21 cellular contexts compared by ENCODE assay signal in the genomic region with DNA sequence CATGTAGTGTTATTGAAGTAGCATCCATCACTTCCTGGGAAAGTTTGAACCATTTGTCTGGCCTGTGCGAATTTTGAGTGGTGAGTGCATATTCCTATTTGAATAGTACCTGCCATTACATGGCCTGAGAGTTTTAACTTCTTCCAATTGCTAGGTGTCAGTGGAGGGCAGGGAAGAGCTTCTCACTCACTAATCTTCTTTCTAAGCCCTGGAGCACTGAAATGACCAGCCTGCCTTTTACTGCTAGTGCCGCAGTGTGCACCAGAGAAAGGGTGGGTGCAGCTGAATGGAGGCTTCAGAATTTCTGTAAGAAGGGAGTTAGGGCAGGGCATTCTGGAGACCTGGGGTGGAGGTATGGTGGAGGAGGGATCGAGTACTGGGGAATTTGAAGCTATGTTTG. TPM values are rescaled to one million over a fixed set of nuclear protein-coding genes. Genes with fewer than 3 reads are reported as not detected.
DNase-seq lines count a peak whose midpoint lies in the region; ATAC-seq and TF ChIP-seq lines count a peak whose summit lies in the region.
"Had no signal": no experiment of that assay in that cellular context is flagged by ENCODE, and none has a peak within 500 bp of the region (broad histone marks: within the 10 kb centered on the region; RNA-seq: fewer than 3 reads in every experiment).

No MANE protein-coding gene starts in this region.

- H3K27me3 ChIP-seq in neutrophil = no peaks in the 10 kb centered on the region
- no peaks in the 10 kb centered on the region for H3K27me3 ChIP-seq in CD8-positive, alpha-beta T cell (ENCODE audit: insufficient read depth, low read length)
- H3K27me3 ChIP-seq: spleen had no signal

- no peaks in the 10 kb centered on the region for H3K36me3 Mint-ChIP-seq in HFFc6 (ENCODE audit: low read depth)
- H3K36me3 Mint-ChIP-seq in CD8-positive, alpha-beta T cell = peaks cover 30% of the 10 kb centered on the region

- no peak for ATAC-seq in CD8-positive, alpha-beta T cell

- no peaks in the 10 kb centered on the region for H3K9me3 ChIP-seq in neutrophil
- H3K9me3 ChIP-seq in CD8-positive, alpha-beta T cell (ENCODE audit: low read length) = no peaks in the 10 kb centered on the region
- H3K9me3 ChIP-seq: spleen had no signal

- intact Hi-C loops in CD8-positive, alpha-beta T cell (cut with DNase I, micrococcal nuclease) = no loop called here
- intact Hi-C loops in cardiac septum (cut with DNase I) = no loop called here

- DNase-seq in HFFc6 = no peak
- DNase-seq in epithelial cell of prostate (ENCODE audit: low read depth, low spot score) = no peak
- DNase-seq in CD8-positive, alpha-beta T cell = no peak
- no peak for DNase-seq in NCI-H446 treated with DMSO at 0.1 percent for 48 hours (lab: John Stamatoyannopoulos, UW)
- DNase-seq in cardiac septum (ENCODE audit: low spot score) = no peak
- no peak for DNase-seq in T1000 (lab: John Stamatoyannopoulos, UW)
- DNase-seq: activated CD4-positive, alpha-beta memory T cell treated with anti-CD3 and anti-CD28 coated beads, Interleukin-2, amount 10 ng/mL, durations not matched to agents 7 days and 5 days; activated effector memory CD4-positive, alpha-beta T cell treated with anti-CD3 and anti-CD28 coated beads, Interleukin-2, amount 50 U/mL, for 16 hours; activated T-cell treated with anti-CD3 and anti-CD28 coated beads for 4 hours; C1 segment of cervical spinal cord; hippocampal formation; KG1; NCI-H187; NCI-H69; nucleus accumbens; spleen; stimulated activated CD4-positive, alpha-beta T cell treated with anti-CD3 and anti-CD28 coated beads, Interleukin-4, amount 100 ng/mL, for 1 hour; stimulated activated naive CD4-positive, alpha-beta T cell treated with Interleukin-2 at 50 U/mL for 16 hours had no signal

- POLR2A ChIA-PET in CD8-positive, alpha-beta T cell (lab: Charles Lee) = interaction anchor here (0.6 kb wide), 1 partner anchor 937 kb away, joined by 3 read pairs; no protein-coding TSS in a partner anchor

- no peak overlapping the region for H3K4me3 Mint-ChIP-seq in HFFc6
- H3K4me3 Mint-ChIP-seq in CD8-positive, alpha-beta T cell = no peak overlapping the region
- H3K4me3 Mint-ChIP-seq: activated CD4-positive, alpha-beta memory T cell treated with anti-CD3 and anti-CD28 coated beads, Interleukin-2, amount 10 ng/mL, durations not matched to agents 7 days and 5 days had no signal

- H3K27ac ChIP-seq in 22Rv1 = peak overlapping the region; percentile 61
- peak overlapping the region; percentile 85 for H3K27ac ChIP-seq in epithelial cell of prostate
- peak overlapping the region; percentile 40 for H3K27ac ChIP-seq in neutrophil
- H3K27ac ChIP-seq in CD8-positive, alpha-beta T cell (ENCODE audit: low read depth, low read length) = no peak overlapping the region

- peaks cover 42% of the 10 kb centered on the region for H3K4me1 Mint-ChIP-seq in HFFc6 (ENCODE audit: low read depth)
- H3K4me1 Mint-ChIP-seq in CD8-positive, alpha-beta T cell (ENCODE audit: low read depth) = no peaks in the 10 kb centered on the region
- H3K4me1 Mint-ChIP-seq: activated CD4-positive, alpha-beta memory T cell treated with anti-CD3 and anti-CD28 coated beads, Interleukin-2, amount 10 ng/mL, durations not matched to agents 7 days and 5 days had no signal

- peaks cover 35% of the 10 kb centered on the region for H3K36me3 ChIP-seq in neutrophil
- no peaks in the 10 kb centered on the region for H3K36me3 ChIP-seq in CD8-positive, alpha-beta T cell (ENCODE audit: insufficient read depth, low read length)

- no peak overlapping the region for H3K4me3 ChIP-seq in neutrophil (ENCODE audit: low read depth in 1 of 2, low read length in 1 of 2)
- H3K4me3 ChIP-seq in CD8-positive, alpha-beta T cell (ENCODE audit: low read depth, low read length) = no peak overlapping the region
- H3K4me3 ChIP-seq: lung, spleen had no signal

- H3K27ac Mint-ChIP-seq in HFFc6 = peak overlapping the region; percentile 34; the same call in 1 of the 2 replicates
- H3K27ac Mint-ChIP-seq in CD8-positive, alpha-beta T cell = no peak overlapping the region
- H3K27ac Mint-ChIP-seq: activated CD4-positive, alpha-beta memory T cell treated with anti-CD3 and anti-CD28 coated beads, Interleukin-2, amount 10 ng/mL, durations not matched to agents 7 days and 5 days had no signal

- no peaks in the 10 kb centered on the region for H3K9me3 Mint-ChIP-seq in HFFc6
- no peaks in the 10 kb centered on the region for H3K9me3 Mint-ChIP-seq in CD8-positive, alpha-beta T cell
- H3K9me3 Mint-ChIP-seq: activated CD4-positive, alpha-beta memory T cell treated with anti-CD3 and anti-CD28 coated beads, Interleukin-2, amount 10 ng/mL, durations not matched to agents 7 days and 5 days had no signal

- H3K27me3 Mint-ChIP-seq in HFFc6 (ENCODE audit: insufficient read depth) = peaks cover 2% of the 10 kb centered on the region; the same call in 1 of the 2 replicates
- no peaks in the 10 kb centered on the region for H3K27me3 Mint-ChIP-seq in CD8-positive, alpha-beta T cell (ENCODE audit: low read depth)
- H3K27me3 Mint-ChIP-seq: activated CD4-positive, alpha-beta memory T cell treated with anti-CD3 and anti-CD28 coated beads, Interleukin-2, amount 10 ng/mL, durations not matched to agents 7 days and 5 days had no signal

- CTCF ChIA-PET in CD8-positive, alpha-beta T cell (lab: Charles Lee) = no interaction called here

- TF ChIP-seq CTCF in 22Rv1 (IDR thresholded peaks at IDR 0.05) = no peak
- TF ChIP-seq CTCF in HFFc6 (IDR thresholded peaks at IDR 0.05) = no peak
- TF ChIP-seq CTCF in neutrophil (IDR thresholded peaks at IDR 0.05) = no peak
- no peak for TF ChIP-seq CTCF in CD8-positive, alpha-beta T cell (IDR thresholded peaks at IDR 0.05)

- H3K4me1 ChIP-seq in neutrophil (ENCODE audit: control insufficient read depth in 1 of 2, insufficient read depth in 1 of 2, low read depth in 1 of 2, low read length in 1 of 2) = peaks cover 37 to 40% of the 10 kb centered on the region in 2 experiments
- no peaks in the 10 kb centered on the region for H3K4me1 ChIP-seq in CD8-positive, alpha-beta T cell (ENCODE audit: insufficient read depth, low read length)

RNA-seq across cellular contexts. Expression of a gene that starts 45.5 kb away (rescaled TPM):
- 1 to 10 TPM in 5 of 6 experiments, under 1 TPM in 1; 0.83 to 4.8 (median 1.2) TPM for total RNA-seq in HFFc6 (2021; fragmentation: NEBNext Ultra II Directional; extraction: Animal tissue kit (Norgen Biotek cat#: 25700))
- total RNA-seq in CD8-positive, alpha-beta T cell = 1 to 10 TPM; 1.3 to 2.0 TPM
- 9.3 TPM for total RNA-seq in cardiac septum
